12 cellular contexts compared by ENCODE assay signal in genomic region chr11:36333897-36334296, GRCh38. TPM values are rescaled to one million over a fixed set of nuclear protein-coding genes. Genes with fewer than 3 reads are reported as not detected.
A peak's percentile ranks its signal among the peaks of the same experiment; 100 is the strongest.
DNase-seq lines count a peak whose midpoint lies in the region; ATAC-seq and TF ChIP-seq lines count a peak whose summit lies in the region.
"Had no signal": no experiment of that assay in that cellular context is flagged by ENCODE, and none has a peak within 500 bp of the region (broad histone marks: within the 10 kb centered on the region; RNA-seq: fewer than 3 reads in every experiment).

No MANE protein-coding gene starts in this region.

- no peaks in the 10 kb centered on the region for H3K9me3 ChIP-seq in MM.1S (replicated peaks; ENCODE audit: insufficient read depth, low read length)
- no peaks in the 10 kb centered on the region for H3K9me3 ChIP-seq in CD4-positive, alpha-beta memory T cell (ENCODE audit: control insufficient read depth in 1 of 2, low read length in 2 of 2)

- CTCF ChIA-PET in CD4-positive, alpha-beta memory T cell (lab: Charles Lee; ENCODE audit: partially characterized antibody) = interaction anchor here (1.6 to 2.0 kb wide), 2 partner anchors 13 to 19 kb away, joined by 4 to 5 read pairs; no protein-coding TSS in a partner anchor

- no peak overlapping the region for H3K4me2 ChIP-seq in MM.1S (ENCODE audit: low read depth, low read length)

- no peak overlapping the region for H3K9ac ChIP-seq in MM.1S (ENCODE audit: low read length)

- ATAC-seq in stimulated activated naive B cell treated with anti-CD40 and anti-IgM and Interleukin-4, amounts not matched to agents 10 μg/mL and 1 μg/mL and 100 μg/mL, for 72 hours (replicated peaks) = peak; percentile 55 to 76
- no peak for ATAC-seq in HG03378 (IDR thresholded peaks at IDR 0.05; ENCODE audit: unreplicated experiment)
- ATAC-seq in omental fat pad (ENCODE audit: low FRiP score) = no peak

- H3K4me3 ChIP-seq in MM.1S (ENCODE audit: low read length) = no peak overlapping the region
- no peak overlapping the region for H3K4me3 ChIP-seq in cardiac fibroblast (replicated peaks in 1 of 2; ENCODE audit: low read depth in 2 of 2, low read length in 2 of 2)
- no peak overlapping the region for H3K4me3 ChIP-seq in CD4-positive, alpha-beta memory T cell (ENCODE audit: low read length in 2 of 2)

- no peaks in the 10 kb centered on the region for H3F3A ChIP-seq in MM.1S (ENCODE audit: insufficient read depth, low read length)

- no peak overlapping the region for H3K27ac Mint-ChIP-seq in stimulated activated naive B cell treated with anti-CD40 and anti-IgM and Interleukin-4, amounts not matched to agents 10 μg/mL and 1 μg/mL and 100 μg/mL, for 72 hours
- no peak overlapping the region for H3K27ac Mint-ChIP-seq in CD4-positive, alpha-beta memory T cell
- H3K27ac Mint-ChIP-seq: activated naive CD4-positive, alpha-beta T cell treated with anti-CD3 and anti-CD28 coated beads, Interleukin-2, amount 50 U/mL, for 72 hours; B cell; progenitor cell of endocrine pancreas; T-helper 1 cell treated with Interleukin-12 subunit alpha and Interleukin-12 subunit beta and Interleukin-4 antibody, amounts not matched to agents 30 μg/mL and 1 μg/mL, for 36 hours had no signal

- no peaks in the 10 kb centered on the region for H3K36me3 ChIP-seq in MM.1S (replicated peaks; ENCODE audit: insufficient read depth, low read length)
- no peaks in the 10 kb centered on the region for H3K36me3 ChIP-seq in CD4-positive, alpha-beta memory T cell (ENCODE audit: insufficient read depth, low read length)

- DNase-seq in NCI-H524 (lab: John Stamatoyannopoulos, UW) (peak; percentile 22 to 47), NCI-H524 treated with DMSO at 0.1 percent for 48 hours (lab: John Stamatoyannopoulos, UW) (no peak), MM.1S (peak; percentile 12), cardiac fibroblast (ENCODE audit: low read depth in 2 of 2) (peak; percentile 51 to 83), omental fat pad (ENCODE audit: low spot score) (no peak)
- DNase-seq in stimulated activated naive B cell treated with anti-CD40 and anti-IgM and Interleukin-4, amounts not matched to agents 10 μg/mL and 1 μg/mL and 100 μg/mL, for 72 hours = no peak
- no peak for DNase-seq in CD4-positive, alpha-beta memory T cell

- POLR2A ChIA-PET in CD4-positive, alpha-beta memory T cell (lab: Charles Lee; ENCODE audit: partially characterized antibody) = no interaction called here

- no peaks in the 10 kb centered on the region for H3K27me3 ChIP-seq in MM.1S (replicated peaks; ENCODE audit: insufficient read depth, low read length)
- no peaks in the 10 kb centered on the region for H3K27me3 ChIP-seq in CD4-positive, alpha-beta memory T cell (ENCODE audit: insufficient read depth, low read length)

- no peak overlapping the region for H3K27ac ChIP-seq in MM.1S (ENCODE audit: low read length)
- H3K27ac ChIP-seq in CD4-positive, alpha-beta memory T cell (ENCODE audit: low read depth, low read length) = no peak overlapping the region

- peaks cover 0 to 3% of the 10 kb centered on the region in 2 donors for H3K4me1 Mint-ChIP-seq in stimulated activated naive B cell treated with anti-CD40 and anti-IgM and Interleukin-4, amounts not matched to agents 10 μg/mL and 1 μg/mL and 100 μg/mL, for 72 hours
- peaks cover 0 to 4% (median 0%) of the 10 kb centered on the region in 4 donors for H3K4me1 Mint-ChIP-seq in CD4-positive, alpha-beta memory T cell
- H3K4me1 Mint-ChIP-seq: B cell had no signal

- H4K20me1 ChIP-seq in MM.1S (ENCODE audit: insufficient read depth, low read length) = no peaks in the 10 kb centered on the region

- H2AFZ ChIP-seq in MM.1S (ENCODE audit: low read length) = no peak overlapping the region

- peaks cover 5 to 8% of the 10 kb centered on the region in 2 donors for H3K9me3 Mint-ChIP-seq in stimulated activated naive B cell treated with anti-CD40 and anti-IgM and Interleukin-4, amounts not matched to agents 10 μg/mL and 1 μg/mL and 100 μg/mL, for 72 hours
- peaks cover 0 to 1% (median 0%) of the 10 kb centered on the region in 8 donors for H3K9me3 Mint-ChIP-seq in CD4-positive, alpha-beta memory T cell
- H3K9me3 Mint-ChIP-seq: T-helper 1 cell treated with Interleukin-12 subunit alpha and Interleukin-12 subunit beta and Interleukin-4 antibody, amounts not matched to agents 30 μg/mL and 1 μg/mL, for 36 hours had no signal

- H3K9me2 ChIP-seq in MM.1S (replicated peaks; ENCODE audit: insufficient read depth, low read length) = no peaks in the 10 kb centered on the region

- no peaks in the 10 kb centered on the region for H3K4me1 ChIP-seq in MM.1S (ENCODE audit: low read length)
- H3K4me1 ChIP-seq in CD4-positive, alpha-beta memory T cell (ENCODE audit: insufficient read depth, low read length) = no peaks in the 10 kb centered on the region

- intact Hi-C loops in CD4-positive, alpha-beta memory T cell (cut with micrococcal nuclease) = no loop called here

- H3K4me3 Mint-ChIP-seq in stimulated activated naive B cell treated with anti-CD40 and anti-IgM and Interleukin-4, amounts not matched to agents 10 μg/mL and 1 μg/mL and 100 μg/mL, for 72 hours = no peak overlapping the region
- H3K4me3 Mint-ChIP-seq in CD4-positive, alpha-beta memory T cell = no peak overlapping the region
- H3K4me3 Mint-ChIP-seq: B cell; T-helper 1 cell treated with Interleukin-12 subunit alpha and Interleukin-12 subunit beta and Interleukin-4 antibody, amounts not matched to agents 30 μg/mL and 1 μg/mL, for 36 hours had no signal

- H3K36me3 Mint-ChIP-seq in stimulated activated naive B cell treated with anti-CD40 and anti-IgM and Interleukin-4, amounts not matched to agents 10 μg/mL and 1 μg/mL and 100 μg/mL, for 72 hours = peaks cover 0 to 1% of the 10 kb centered on the region in 2 donors
- H3K36me3 Mint-ChIP-seq in CD4-positive, alpha-beta memory T cell = no peaks in the 10 kb centered on the region

- peaks cover 0 to 13% of the 10 kb centered on the region in 2 donors for H3K27me3 Mint-ChIP-seq in stimulated activated naive B cell treated with anti-CD40 and anti-IgM and Interleukin-4, amounts not matched to agents 10 μg/mL and 1 μg/mL and 100 μg/mL, for 72 hours
- H3K27me3 Mint-ChIP-seq in CD4-positive, alpha-beta memory T cell = no peaks in the 10 kb centered on the region

- TF ChIP-seq CTCF in MM.1S (IDR thresholded peaks at IDR 0.05; ENCODE audit: low read length) = no peak
- TF ChIP-seq CTCF in cardiac fibroblast (IDR thresholded peaks at IDR 0.05; ENCODE audit: low read depth, low read length) = no peak
- TF ChIP-seq CTCF in omental fat pad (IDR thresholded peaks at IDR 0.05) = no peak

- H3K79me2 ChIP-seq in MM.1S (ENCODE audit: low read length) = no peaks in the 10 kb centered on the region

RNA-seq across cellular contexts. Expression of gene PRR5L, which starts 37.8 kb away (rescaled TPM):
- total RNA-seq in CD4-positive, alpha-beta memory T cell = 10 to 100 TPM; 61.4 to 62.7 TPM
- polyA plus RNA-seq in CD4-positive, alpha-beta memory T cell = 10 to 100 TPM; 10.1 to 18.0 TPM
- total RNA-seq in omental fat pad = 10 to 100 TPM in 2 of 4 donors, 1 to 10 TPM in 2; 8.7 to 26.8 (median 16.2) TPM

RNA-seq across cellular contexts. Expression of gene COMMD9, which starts 44.7 kb away (rescaled TPM):
- 10 to 100 TPM; 33.9 to 41.4 TPM for total RNA-seq in CD4-positive, alpha-beta memory T cell
- 10 to 100 TPM; 67.5 to 91.7 TPM for polyA plus RNA-seq in CD4-positive, alpha-beta memory T cell
- total RNA-seq in omental fat pad = 10 to 100 TPM; 37.3 to 52.6 (median 41.6) TPM

Comparison
In these comparisons a context has a peak if more than half of its experiments do, and no peak if none do; other contexts are left out.
1. DNase-seq: peak in NCI-H524 (2 of 2), MM.1S (single experiment) and cardiac fibroblast (2 of 2); none in NCI-H524 treated with DMSO at 0.1 percent for 48 hours (single experiment), stimulated activated naive B cell treated with anti-CD40 and anti-IgM and Interleukin-4, amounts not matched to agents 10 μg/mL and 1 μg/mL and 100 μg/mL, for 72 hours (single experiment), CD4-positive, alpha-beta memory T cell (0 of 5) and omental fat pad (single experiment).
2. ATAC-seq: peak in stimulated activated naive B cell treated with anti-CD40 and anti-IgM and Interleukin-4, amounts not matched to agents 10 μg/mL and 1 μg/mL and 100 μg/mL, for 72 hours (2 of 2); none in HG03378 (single experiment) and omental fat pad (single experiment).